In genomic region chr3:52067046-52067445, GRCh38 we compare ENCODE assay signal across 22 cellular contexts.
"Had no signal": no experiment of that assay in that cellular context is flagged by ENCODE, and none has a peak within 500 bp of the region (broad histone marks: within the 10 kb centered on the region; RNA-seq: fewer than 3 reads in every experiment).

No MANE protein-coding gene starts in this region.

- DNase-seq: activated CD4-positive, alpha-beta T cell treated with anti-CD3 and anti-CD28 coated beads for 4 hours; activated CD4-positive, alpha-beta T cell treated with anti-CD3 and anti-CD28 coated beads, Interleukin-2, amount 50 U/mL, for 4 hours; activated CD8-positive, alpha-beta memory T cell treated with anti-CD3 and anti-CD28 coated beads for 24 hours; activated effector memory CD4-positive, alpha-beta T cell treated with Interleukin-2 at 50 U/mL for 16 hours; activated naive CD4-positive, alpha-beta T cell treated with Interleukin-2 at 50 U/mL for 16 hours; anterior cingulate cortex; cortex of kidney; effector memory CD8-positive, alpha-beta T cell; foreskin melanocyte; hippocampal formation; kidney; left colon; midbrain; naive thymus-derived CD4-positive, alpha-beta T cell; posterior cingulate gyrus; right cardiac atrium; stimulated activated CD4-positive, alpha-beta T cell treated with anti-CD3 and anti-CD28 coated beads, Interleukin-12 subunit alpha, Interleukin-12 subunit beta, amount 100 ng/mL, for 4 hours; stimulated activated CD4-positive, alpha-beta T cell treated with anti-CD3 and anti-CD28 coated beads, Interleukin-4, amount 100 ng/mL, for 24 hours; upper lobe of left lung had no signal

- H3K9me3 ChIP-seq: esophagus muscularis mucosa, thoracic aorta, upper lobe of left lung had no signal

- H3K36me3 ChIP-seq: esophagus muscularis mucosa, thoracic aorta, upper lobe of left lung had no signal

- H3K27ac ChIP-seq: esophagus muscularis mucosa, thoracic aorta, upper lobe of left lung had no signal

- ATAC-seq: effector memory CD8-positive, alpha-beta T cell; left colon; naive thymus-derived CD4-positive, alpha-beta T cell; right cardiac atrium; stimulated activated effector memory CD8-positive, alpha-beta T cell treated with anti-CD3 and anti-CD28 coated beads, Interleukin-12 subunit alpha, Interleukin-12 subunit beta, amount 100 ng/mL, for 72 hours had no signal

- H3K27me3 ChIP-seq: esophagus muscularis mucosa, upper lobe of left lung had no signal

- H3K4me3 ChIP-seq: esophagus muscularis mucosa, thoracic aorta, upper lobe of left lung had no signal
